ENCODE assay signal across 9 cellular contexts in genomic region chr10:132540456-132540855, GRCh38. TPM values are rescaled to one million over a fixed set of nuclear protein-coding genes. Genes with fewer than 3 reads are reported as not detected.
A peak's percentile ranks its signal among the peaks of the same experiment; 100 is the strongest.
DNase-seq lines count a peak whose midpoint lies in the region; ATAC-seq, FAIRE-seq and TF ChIP-seq lines count a peak whose summit lies in the region.
"Had no signal": no experiment of that assay in that cellular context is flagged by ENCODE, and none has a peak within 500 bp of the region (broad histone marks: within the 10 kb centered on the region; RNA-seq: fewer than 3 reads in every experiment).

No MANE protein-coding gene starts in this region.

- ATAC-seq in gastrocnemius medialis (no peak), omental fat pad (ENCODE audit: low FRiP score) (no peak)

- H3K27ac ChIP-seq in VCaP = peak overlapping the region; percentile 71
- peak overlapping the region; percentile 86 to 93 (median 90) for H3K27ac ChIP-seq in gastrocnemius medialis
- H3K27ac ChIP-seq: epithelial cell of prostate had no signal

- intact Hi-C loops in gastrocnemius medialis (cut with DNase I; ENCODE audit: low total_unique reads) = no loop called here

- in situ Hi-C loops in gastrocnemius medialis (cut with MboI; ENCODE audit: low sequenced_read_pairs in 4 of 4) = loop anchor here (25.0 kb wide), 2 partner anchors 97 to 153 kb away; partner anchors contain the start of gene PWWP2B (in 1 of the 4)

- no peaks in the 10 kb centered on the region for H3K36me3 ChIP-seq in gastrocnemius medialis

- TF ChIP-seq POLR2A in GM12891 (IDR thresholded peaks at IDR 0.05; ENCODE audit: low read depth, low read length) (no peak), gastrocnemius medialis (IDR thresholded peaks at IDR 0.05) (no peak)

- DNase-seq in GM12891 (ENCODE audit: insufficient read length, low spot score) = no peak
- DNase-seq in foreskin fibroblast = peak; percentile 45 to 80
- no peak for DNase-seq in gastrocnemius medialis
- DNase-seq in medulla oblongata (ENCODE audit: extremely low spot score) = no peak
- no peak for DNase-seq in retina
- no peak for DNase-seq in GM19238 (ENCODE audit: insufficient read length, low spot score)
- no peak for DNase-seq in omental fat pad (ENCODE audit: low spot score)

- FAIRE-seq in GM12891 (lab: Jason Lieb, UNC) = peak; percentile 75

- no peaks in the 10 kb centered on the region for H3K27me3 ChIP-seq in gastrocnemius medialis

- no peaks in the 10 kb centered on the region for H3K9me3 ChIP-seq in gastrocnemius medialis

- H3K4me1 ChIP-seq in gastrocnemius medialis = peaks cover 65 to 66% of the 10 kb centered on the region in 2 donors

- H3K4me3 ChIP-seq in foreskin fibroblast (ENCODE audit: low read depth in 1 of 2, low read length in 2 of 2) (peak overlapping the region; percentile 70 to 92), gastrocnemius medialis (peak overlapping the region in 2 of 4 donors; percentile 22 to 84)

- TF ChIP-seq CTCF in VCaP (conservative IDR thresholded peaks at IDR 0.05) (no peak), foreskin fibroblast (IDR thresholded peaks at IDR 0.05; ENCODE audit: low read depth, low read length) (peak; percentile 57), gastrocnemius medialis (IDR thresholded peaks at IDR 0.05 in 4 of 5, conservative IDR thresholded peaks at IDR 0.05 in 1 of 5) (no peak), omental fat pad (IDR thresholded peaks at IDR 0.05) (no peak)

TF ChIP-seq in GM12891, 5 proteins besides CTCF, POLR2A, EP300 and RAD21:
- no peak for TF ChIP-seq TAF1 (IDR thresholded peaks at IDR 0.05; ENCODE audit: low read depth, low read length)
- no peak for TF ChIP-seq POU2F2 (IDR thresholded peaks at IDR 0.05; ENCODE audit: low read depth, low read length)
- TF ChIP-seq SPI1 (IDR thresholded peaks at IDR 0.05; ENCODE audit: low read depth, low read length) = no peak
- no peak for TF ChIP-seq POLR2AphosphoS5 (IDR thresholded peaks at IDR 0.05; ENCODE audit: low read depth, low read length)

RNA-seq across cellular contexts. Expression of gene INPP5A, which starts 2.9 kb away (rescaled TPM):
- polyA plus RNA-seq in GM12891 (2012; ENCODE audit: low read depth, missing spikeins) = 4.0 TPM
- 100 to 1,000 TPM in 2 of 4 donors, 10 to 100 TPM in 2; 74.9 to 107 (median 92.4) TPM for total RNA-seq in gastrocnemius medialis
- 10 to 100 TPM; 34.1 to 49.3 (median 43.3) TPM for total RNA-seq in omental fat pad

Comparison
In these comparisons a context has a peak if more than half of its experiments do, and no peak if none do; other contexts are left out.
1. DNase-seq: peak in foreskin fibroblast (2 of 2); none in GM12891 (single experiment), gastrocnemius medialis (0 of 2), medulla oblongata (single experiment), retina (single experiment), GM19238 (single experiment) and omental fat pad (single experiment).